Comparison of ENCODE assay signal across 29 cellular contexts in genomic region chr11:112437096-112437495, GRCh38.
"Had no signal": no experiment of that assay in that cellular context is flagged by ENCODE, and none has a peak within 500 bp of the region (broad histone marks: within the 10 kb centered on the region; RNA-seq: fewer than 3 reads in every experiment).

No MANE protein-coding gene starts in this region.

- H3K9me3 ChIP-seq: neutrophil, prostate gland, thyroid gland had no signal

- H3K79me2 ChIP-seq: hepatocyte had no signal

- H3K36me3 ChIP-seq: gastrocnemius medialis, neutrophil, prostate gland, right atrium auricular region, stomach, thyroid gland, WERI-Rb-1 had no signal

- H3K27me3 ChIP-seq: gastrocnemius medialis, hepatocyte, right atrium auricular region, stomach, thyroid gland had no signal

- H3K4me3 Mint-ChIP-seq: activated naive CD4-positive, alpha-beta T cell treated with anti-CD3 and anti-CD28 coated beads, Interleukin-2, amount 50 U/mL, for 24 hours; activated naive CD8-positive, alpha-beta T cell treated with anti-CD3 and anti-CD28 coated beads, Interleukin-2, amount 50 U/mL, for 24 hours; activated T-cell treated with anti-CD3 and anti-CD28 coated beads, Interleukin-2, amount 50 U/mL, for 24 hours; mesothelial cell of epicardium; naive B cell; nephron progenitor cell; stimulated activated memory B cell treated with anti-CD40 and anti-IgM and Interleukin-4, amounts not matched to agents 10 μg/mL and 1 μg/mL and 100 μg/mL, for 72 hours had no signal

- ATAC-seq: activated CD4-positive, CD25-positive, alpha-beta regulatory T cell treated with anti-CD3 and anti-CD28 coated beads, Interleukin-2, amount 50 U/mL, for 24 hours; activated naive CD8-positive, alpha-beta T cell treated with anti-CD3 and anti-CD28 coated beads, Interleukin-2, amount 50 U/mL, for 24 hours; gastrocnemius medialis; left cardiac atrium; left ventricle myocardium superior; stimulated activated memory B cell treated with anti-CD40 and anti-IgM and Interleukin-4, amounts not matched to agents 10 μg/mL and 1 μg/mL and 100 μg/mL, for 72 hours had no signal

- H3K27ac Mint-ChIP-seq: activated naive CD4-positive, alpha-beta T cell treated with anti-CD3 and anti-CD28 coated beads, Interleukin-2, amount 50 U/mL, for 24 hours; activated naive CD8-positive, alpha-beta T cell treated with anti-CD3 and anti-CD28 coated beads, Interleukin-2, amount 50 U/mL, for 24 hours; activated T-cell treated with anti-CD3 and anti-CD28 coated beads, Interleukin-2, amount 50 U/mL, for 24 hours; mesothelial cell of epicardium; nephron progenitor cell; stimulated activated memory B cell treated with anti-CD40 and anti-IgM and Interleukin-4, amounts not matched to agents 10 μg/mL and 1 μg/mL and 100 μg/mL, for 72 hours had no signal

- H3K27ac ChIP-seq: gastrocnemius medialis, hepatocyte, neutrophil, prostate gland, right atrium auricular region, stomach, thyroid gland, WERI-Rb-1 had no signal

- DNase-seq: activated CD4-positive, alpha-beta T cell treated with anti-CD3 and anti-CD28 coated beads for 48 hours; activated CD4-positive, alpha-beta T cell treated with anti-CD3 and anti-CD28 coated beads, Interleukin-2, amount 50 U/mL, for 48 hours; activated CD8-positive, alpha-beta memory T cell treated with anti-CD3 and anti-CD28 coated beads, Interleukin-2, amount 50 U/mL, for 4 hours; activated naive CD8-positive, alpha-beta T cell treated with anti-CD3 and anti-CD28 coated beads, Interleukin-2, amount 50 U/mL, for 24 hours; activated T-cell treated with anti-CD3 and anti-CD28 coated beads, Interleukin-2, amount 50 U/mL, for 24 hours; amygdala; central memory CD4-positive, alpha-beta T cell; gastrocnemius medialis; left cardiac atrium; left ventricle myocardium superior; mammary epithelial cell; naive B cell; nephron progenitor cell; stimulated activated CD4-positive, alpha-beta T cell treated with anti-CD3 and anti-CD28 coated beads, Interleukin-1b, Interleukin-23, amount 100 ng/mL, for 48 hours; stimulated activated CD4-positive, alpha-beta T cell treated with anti-CD3 and anti-CD28 coated beads, Interleukin-4, amount 100 ng/mL, for 4 hours; stimulated activated CD8-positive, alpha-beta memory T cell treated with anti-CD3 and anti-CD28 coated beads, Interleukin-4, amount 100 ng/mL, for 48 hours; stomach; T-helper 9 cell; thyroid gland; WERI-Rb-1 had no signal

- H3K4me3 ChIP-seq: gastrocnemius medialis, hepatocyte, prostate gland, right atrium auricular region, smooth muscle cell, stomach, thyroid gland had no signal

- H3K4me2 ChIP-seq: hepatocyte, smooth muscle cell had no signal

- H2AFZ ChIP-seq: hepatocyte had no signal

- H3K4me1 Mint-ChIP-seq: activated naive CD4-positive, alpha-beta T cell treated with anti-CD3 and anti-CD28 coated beads, Interleukin-2, amount 50 U/mL, for 24 hours; activated naive CD8-positive, alpha-beta T cell treated with anti-CD3 and anti-CD28 coated beads, Interleukin-2, amount 50 U/mL, for 24 hours; mesothelial cell of epicardium; naive B cell; nephron progenitor cell; stimulated activated memory B cell treated with anti-CD40 and anti-IgM and Interleukin-4, amounts not matched to agents 10 μg/mL and 1 μg/mL and 100 μg/mL, for 72 hours had no signal

- H3K4me1 ChIP-seq: gastrocnemius medialis, prostate gland, right atrium auricular region, stomach, thyroid gland had no signal
